Comparison of ENCODE assay signal across 22 cellular contexts in genomic region chr4:20591571-20592455, GRCh38.
"Had no signal": no experiment of that assay in that cellular context is flagged by ENCODE, and none has a peak within 500 bp of the region (broad histone marks: within the 10 kb centered on the region; RNA-seq: fewer than 3 reads in every experiment).

No MANE protein-coding gene starts in this region.

- H3K4me3 ChIP-seq: lower lobe of right lung, tibial nerve had no signal

- H3K4me1 Mint-ChIP-seq: activated CD4-positive, alpha-beta T cell treated with anti-CD3 and anti-CD28 coated beads, Interleukin-2, amount 10 ng/mL, durations not matched to agents 24 days and 14 days; immature natural killer cell; naive thymus-derived CD4-positive, alpha-beta T cell had no signal

- DNase-seq: activated CD4-positive, alpha-beta T cell treated with anti-CD3 and anti-CD28 coated beads, Interleukin-2, amount 10 ng/mL, durations not matched to agents 24 days and 14 days; activated CD4-positive, CD25-positive, alpha-beta regulatory T cell; activated CD8-positive, alpha-beta memory T cell treated with anti-CD3 and anti-CD28 coated beads for 24 hours; activated gamma-delta T cell treated with Interleukin-2 at 50 U/mL for 16 hours; amygdala; effector CD8-positive, alpha-beta T cell; head of caudate nucleus; immature natural killer cell; lower lobe of right lung; naive thymus-derived CD4-positive, alpha-beta T cell; posterior cingulate gyrus; stimulated activated CD4-positive, alpha-beta T cell treated with anti-CD3 and anti-CD28 coated beads, Interleukin-4, amount 100 ng/mL, for 4 hours; stimulated activated CD8-positive, alpha-beta memory T cell treated with anti-CD3 and anti-CD28 coated beads, Interleukin-4, amount 100 ng/mL, for 48 hours; stimulated activated naive CD4-positive, alpha-beta T cell treated with Interleukin-2 at 50 U/mL for 16 hours; substantia nigra; T-helper 2 cell had no signal

- H3K9me3 ChIP-seq: lower lobe of right lung, neutrophil, tibial nerve had no signal

- ATAC-seq: lower lobe of right lung; naive thymus-derived CD4-positive, alpha-beta T cell had no signal

- H3K4me3 Mint-ChIP-seq: activated CD4-positive, alpha-beta T cell treated with anti-CD3 and anti-CD28 coated beads, Interleukin-2, amount 10 ng/mL, durations not matched to agents 24 days and 14 days; activated naive CD8-positive, alpha-beta T cell; immature natural killer cell; naive thymus-derived CD4-positive, alpha-beta T cell had no signal

- H3K27me3 Mint-ChIP-seq: activated CD4-positive, alpha-beta T cell treated with anti-CD3 and anti-CD28 coated beads, Interleukin-2, amount 10 ng/mL, durations not matched to agents 24 days and 14 days; brain had no signal

- H3K9me3 Mint-ChIP-seq: activated CD4-positive, alpha-beta T cell treated with anti-CD3 and anti-CD28 coated beads, Interleukin-2, amount 10 ng/mL, durations not matched to agents 24 days and 14 days; brain; naive thymus-derived CD4-positive, alpha-beta T cell had no signal

- H3K27me3 ChIP-seq: neutrophil, tibial nerve had no signal

- H3K36me3 ChIP-seq: neutrophil, tibial nerve had no signal

- H3K4me1 ChIP-seq: lower lobe of right lung, tibial nerve had no signal

- H3K36me3 Mint-ChIP-seq: activated naive CD8-positive, alpha-beta T cell; immature natural killer cell; naive thymus-derived CD4-positive, alpha-beta T cell had no signal

- H3K27ac ChIP-seq: lower lobe of right lung, neutrophil had no signal

- FAIRE-seq: frontal cortex, TTC549 had no signal

- H3K27ac Mint-ChIP-seq: activated CD4-positive, alpha-beta T cell treated with anti-CD3 and anti-CD28 coated beads, Interleukin-2, amount 10 ng/mL, durations not matched to agents 24 days and 14 days; activated naive CD8-positive, alpha-beta T cell; immature natural killer cell; naive thymus-derived CD4-positive, alpha-beta T cell had no signal
